ENCODE assay signal across 25 cellular contexts in genomic region chrX:42967681-42968080, GRCh38.
DNase-seq lines count a peak whose midpoint lies in the region; ATAC-seq and TF ChIP-seq lines count a peak whose summit lies in the region.
"Had no signal": no experiment of that assay in that cellular context is flagged by ENCODE, and none has a peak within 500 bp of the region (broad histone marks: within the 10 kb centered on the region; RNA-seq: fewer than 3 reads in every experiment).

No MANE protein-coding gene starts in this region.

- no peaks in the 10 kb centered on the region for H3K36me3 ChIP-seq in BLaER1 treated with 17β-estradiol and CSF1 and Interleukin-3, amounts not matched to agents 10 nM and 100 nM
- no peaks in the 10 kb centered on the region for H3K36me3 ChIP-seq in hepatocyte (replicated peaks; ENCODE audit: insufficient read depth, low read depth)

- no peak overlapping the region for H3K4me3 Mint-ChIP-seq in T-helper 17 cell
- no peak overlapping the region for H3K4me3 Mint-ChIP-seq in activated naive CD8-positive, alpha-beta T cell treated with anti-CD3 and anti-CD28 coated beads, Interleukin-2, amount 50 U/mL, for 24 hours
- H3K4me3 Mint-ChIP-seq: CD8-positive, alpha-beta T cell had no signal

- TF ChIP-seq CTCF in hepatocyte (IDR thresholded peaks at IDR 0.05; ENCODE audit: poor library complexity) = no peak

- H3K4me1 ChIP-seq in BLaER1 treated with 17β-estradiol and CSF1 and Interleukin-3, amounts not matched to agents 10 nM and 100 nM = peaks cover 0 to 23% (median 8%) of the 10 kb centered on the region in 10 experiments; a peak in 10 of 20 replicates
- no peaks in the 10 kb centered on the region for H3K4me1 ChIP-seq in hepatocyte (ENCODE audit: insufficient read depth)
- H3K4me1 ChIP-seq: Caco-2 had no signal

- H3K36me3 Mint-ChIP-seq in T-helper 17 cell (ENCODE audit: low read depth) = peaks cover 3% of the 10 kb centered on the region
- H3K36me3 Mint-ChIP-seq in activated naive CD8-positive, alpha-beta T cell treated with anti-CD3 and anti-CD28 coated beads, Interleukin-2, amount 50 U/mL, for 24 hours (ENCODE audit: low read depth) = peaks cover 3% of the 10 kb centered on the region
- H3K36me3 Mint-ChIP-seq: CD8-positive, alpha-beta T cell had no signal

- peak overlapping the region; percentile 45 for H3K27ac Mint-ChIP-seq in T-helper 17 cell
- H3K27ac Mint-ChIP-seq in activated naive CD8-positive, alpha-beta T cell treated with anti-CD3 and anti-CD28 coated beads, Interleukin-2, amount 50 U/mL, for 24 hours = no peak overlapping the region
- H3K27ac Mint-ChIP-seq: CD8-positive, alpha-beta T cell had no signal

- WGBS in hepatocyte (ENCODE audit: low lambda C conversion rate, missing lambda C conversion rate) = 60% methylated on average over 2 of the region's 2 CpGs

- H3K4me1 Mint-ChIP-seq in T-helper 17 cell = peaks cover 4% of the 10 kb centered on the region
- no peaks in the 10 kb centered on the region for H3K4me1 Mint-ChIP-seq in activated naive CD8-positive, alpha-beta T cell treated with anti-CD3 and anti-CD28 coated beads, Interleukin-2, amount 50 U/mL, for 24 hours

- H3K4me2 ChIP-seq in BLaER1 treated with 17β-estradiol and CSF1 and Interleukin-3, amounts not matched to agents 10 nM and 100 nM = peak overlapping the region in 6 of 11 experiments; percentile 20 to 57 (median 38); a peak in 8 of 22 replicates
- no peak overlapping the region for H3K4me2 ChIP-seq in hepatocyte
- H3K4me2 ChIP-seq: KMS-11 had no signal

- H2AFZ ChIP-seq in hepatocyte = peak overlapping the region; percentile 33

- no peaks in the 10 kb centered on the region for H3K27me3 Mint-ChIP-seq in T-helper 17 cell
- H3K27me3 Mint-ChIP-seq in activated naive CD8-positive, alpha-beta T cell treated with anti-CD3 and anti-CD28 coated beads, Interleukin-2, amount 50 U/mL, for 24 hours = no peaks in the 10 kb centered on the region

- no peak overlapping the region for H3K9ac ChIP-seq in BLaER1 treated with 17β-estradiol and CSF1 and Interleukin-3, amounts not matched to agents 10 nM and 100 nM
- H3K9ac ChIP-seq: KMS-11 had no signal

- ATAC-seq in T-helper 17 cell (no peak), GM21529 (IDR thresholded peaks at IDR 0.05; ENCODE audit: unreplicated experiment) (no peak)
- ATAC-seq in activated naive CD8-positive, alpha-beta T cell treated with anti-CD3 and anti-CD28 coated beads, Interleukin-2, amount 50 U/mL, for 24 hours = no peak
- ATAC-seq: CD8-positive, alpha-beta T cell; Panc1 had no signal

- peak overlapping the region in 4 of 11 experiments; percentile 26 to 51 (median 42); a peak in 6 of 22 replicates for H3K27ac ChIP-seq in BLaER1 treated with 17β-estradiol and CSF1 and Interleukin-3, amounts not matched to agents 10 nM and 100 nM
- H3K27ac ChIP-seq in hepatocyte = no peak overlapping the region
- H3K27ac ChIP-seq: KMS-11 had no signal

- peaks cover 53 to 93% (median 80%) of the 10 kb centered on the region in 11 experiments for H3K27me3 ChIP-seq in BLaER1 treated with 17β-estradiol and CSF1 and Interleukin-3, amounts not matched to agents 10 nM and 100 nM
- no peaks in the 10 kb centered on the region for H3K27me3 ChIP-seq in hepatocyte

- DNase-seq in T-helper 17 cell = no peak
- DNase-seq in hepatocyte (ENCODE audit: low spot score) = no peak
- DNase-seq in renal cortical epithelial cell (ENCODE audit: low read depth) = peak; percentile 12
- DNase-seq in T1000 (lab: John Stamatoyannopoulos, UW) = no peak
- DNase-seq in activated naive CD8-positive, alpha-beta T cell treated with anti-CD3 and anti-CD28 coated beads, Interleukin-2, amount 50 U/mL, for 24 hours = no peak
- DNase-seq: C1 segment of cervical spinal cord; Caco-2; CD8-positive, alpha-beta T cell; DMS79; GF-D8; HCEC 1CT; IMR-90; MM.1S; NCI-H1417; NCI-H1694; NCI-H2029 treated with DMSO at 0.1 percent for 48 hours; NCI-H446 treated with DMSO at 0.1 percent for 48 hours; NCI-H526; NCI-H82; NK-92 treated with Interleukin-12 subunit alpha and Interleukin-12 subunit beta, amount 100 ng/mL, for 24 hours; SHP77 treated with DMSO at 0.1 percent for 48 hours had no signal

- H4K20me1 ChIP-seq in BLaER1 treated with 17β-estradiol and CSF1 and Interleukin-3, amounts not matched to agents 10 nM and 100 nM = no peaks in the 10 kb centered on the region
- H4K20me1 ChIP-seq in hepatocyte (ENCODE audit: insufficient read depth, poor library complexity, severe bottlenecking) = no peaks in the 10 kb centered on the region

- no peaks in the 10 kb centered on the region for H3K79me2 ChIP-seq in hepatocyte

- H3K9me3 ChIP-seq in BLaER1 treated with 17β-estradiol and CSF1 and Interleukin-3, amounts not matched to agents 10 nM and 100 nM (replicated peaks in 1 of 11) = peaks cover 9 to 35% (median 23%) of the 10 kb centered on the region in 11 experiments; a peak in 21 of 22 replicates
- H3K9me3 ChIP-seq in T-helper 17 cell (ENCODE audit: control insufficient read depth, low read length, poor library complexity, severe bottlenecking) = no peaks in the 10 kb centered on the region
- H3K9me3 ChIP-seq in hepatocyte (ENCODE audit: low read depth) = peaks cover 5% of the 10 kb centered on the region
- H3K9me3 ChIP-seq: Caco-2 had no signal

- H3K4me3 ChIP-seq in BLaER1 treated with 17β-estradiol and CSF1 and Interleukin-3, amounts not matched to agents 10 nM and 100 nM = no peak overlapping the region
- no peak overlapping the region for H3K4me3 ChIP-seq in hepatocyte

- no peaks in the 10 kb centered on the region for H3K9me3 Mint-ChIP-seq in activated naive CD8-positive, alpha-beta T cell treated with anti-CD3 and anti-CD28 coated beads, Interleukin-2, amount 50 U/mL, for 24 hours
- H3K9me3 Mint-ChIP-seq: CD8-positive, alpha-beta T cell had no signal

- no peaks in the 10 kb centered on the region for H3K9me2 ChIP-seq in hepatocyte (replicated peaks; ENCODE audit: insufficient read depth)
